In genomic region chr3:57112206-57112605, GRCh38 we compare ENCODE assay signal across 9 cellular contexts. TPM values are rescaled to one million over a fixed set of nuclear protein-coding genes. Genes with fewer than 3 reads are reported as not detected.
DNase-seq lines count a peak whose midpoint lies in the region; ATAC-seq and TF ChIP-seq lines count a peak whose summit lies in the region.
"Had no signal": no experiment of that assay in that cellular context is flagged by ENCODE, and none has a peak within 500 bp of the region (broad histone marks: within the 10 kb centered on the region; RNA-seq: fewer than 3 reads in every experiment).

No MANE protein-coding gene starts in this region.

- H3K4me2 ChIP-seq in neuronal stem cell (ENCODE audit: insufficient read depth, low read length, poor library complexity, severe bottlenecking) = no peak overlapping the region

- no peak overlapping the region for H3K14ac ChIP-seq in neuronal stem cell (ENCODE audit: low read length)

- no peaks in the 10 kb centered on the region for H3K27me3 ChIP-seq in brain microvascular endothelial cell (replicated peaks)
- no peaks in the 10 kb centered on the region for H3K27me3 ChIP-seq in neuronal stem cell (ENCODE audit: control insufficient read depth in 3 of 3, insufficient read depth in 3 of 3, low read depth in 1 of 3, low read length in 3 of 3)

- TF ChIP-seq CTCF in GM12864 (IDR thresholded peaks at IDR 0.05; ENCODE audit: low read depth, low read length, missing control alignments) (peak; percentile 55), LNCaP clone FGC (IDR thresholded peaks at IDR 0.05; ENCODE audit: control insufficient read depth, extremely low read depth, insufficient read depth) (peak; percentile 18; the same call in 1 of the 2 replicates), brain microvascular endothelial cell (IDR thresholded peaks at IDR 0.05; ENCODE audit: low read depth, low read length, missing control alignments) (peak; percentile 57)

- no peaks in the 10 kb centered on the region for H3K36me3 ChIP-seq in brain microvascular endothelial cell (replicated peaks)
- peaks cover 17 to 76% of the 10 kb centered on the region in 2 donors for H3K36me3 ChIP-seq in neuronal stem cell (replicated peaks in 1 of 2; ENCODE audit: control insufficient read depth in 2 of 2, insufficient read depth in 2 of 2, low read length in 2 of 2)

- H3K4me3 ChIP-seq in GM12864 (ENCODE audit: low read depth, low read length) (no peak overlapping the region), LNCaP clone FGC (ENCODE audit: low read depth, low read length) (no peak overlapping the region), brain microvascular endothelial cell (ENCODE audit: low read depth, low read length) (no peak overlapping the region), neuronal stem cell (ENCODE audit: low read length in 2 of 2) (no peak overlapping the region)

- ATAC-seq in left cardiac atrium (no peak), left colon (no peak)

- no peak overlapping the region for H2BK12ac ChIP-seq in neuronal stem cell (ENCODE audit: low read length)

- no peak overlapping the region for H3K18ac ChIP-seq in neuronal stem cell (ENCODE audit: low read length)

- H2BK15ac ChIP-seq in neuronal stem cell (ENCODE audit: low read length) = no peak overlapping the region

- in situ Hi-C loops in brain microvascular endothelial cell (cut with HindIII; ENCODE audit: low pct_ligation_motif_present, low sequenced_read_pairs) = no loop called here

- no peak overlapping the region for H3K23ac ChIP-seq in neuronal stem cell (ENCODE audit: low read depth, low read length, poor library complexity)

- peaks cover 3% of the 10 kb centered on the region for H3K79me1 ChIP-seq in neuronal stem cell (ENCODE audit: low read depth, low read length)

- intact Hi-C loops in left cardiac atrium (cut with DNase I) (no loop called here), left colon (cut with DNase I, micrococcal nuclease) (no loop called here)

- no peak overlapping the region for H2AFZ ChIP-seq in neuronal stem cell (ENCODE audit: low read length)
- H2AFZ ChIP-seq: parathyroid adenoma had no signal

- H3K4ac ChIP-seq in neuronal stem cell (ENCODE audit: low read length) = no peak overlapping the region

- DNase-seq in GM12864 (ENCODE audit: low read depth) = no peak
- no peak for DNase-seq in LNCaP clone FGC (ENCODE audit: low read depth)
- no peak for DNase-seq in brain microvascular endothelial cell
- DNase-seq in neuronal stem cell (ENCODE audit: low spot score) = no peak
- no peak for DNase-seq in left cardiac atrium
- DNase-seq in effector CD4-positive, alpha-beta T cell = no peak
- no peak for DNase-seq in left colon
- DNase-seq: activated CD4-positive, alpha-beta T cell treated with anti-CD3 and anti-CD28 coated beads for 1 hour had no signal

- H2BK120ac ChIP-seq in neuronal stem cell (ENCODE audit: low read depth, low read length) = no peak overlapping the region

- no peaks in the 10 kb centered on the region for H3K9me3 ChIP-seq in neuronal stem cell (replicated peaks in 1 of 2; ENCODE audit: control insufficient read depth in 2 of 2, insufficient read depth in 1 of 2, low read depth in 1 of 2, low read length in 2 of 2)

- no peak overlapping the region for H2AK5ac ChIP-seq in neuronal stem cell (ENCODE audit: low read depth, low read length)

- no peak overlapping the region for H2BK5ac ChIP-seq in neuronal stem cell (ENCODE audit: low read length)

- H4K8ac ChIP-seq in neuronal stem cell (ENCODE audit: low read depth, low read length) = no peak overlapping the region

- peaks cover 2 to 13% of the 10 kb centered on the region in 2 donors for H3K4me1 ChIP-seq in neuronal stem cell (ENCODE audit: control insufficient read depth in 2 of 2, insufficient read depth in 1 of 2, low read depth in 1 of 2, low read length in 2 of 2)

- H3K27ac ChIP-seq in brain microvascular endothelial cell (no peak overlapping the region), neuronal stem cell (replicated peaks; ENCODE audit: low read length) (peak overlapping the region; percentile 50)
- H3K27ac ChIP-seq: parathyroid adenoma had no signal

- no peak overlapping the region for H3K9ac ChIP-seq in neuronal stem cell (ENCODE audit: low read depth, low read length, poor library complexity)
- H3K9ac ChIP-seq: parathyroid adenoma had no signal

- no peak overlapping the region for H4K91ac ChIP-seq in neuronal stem cell (ENCODE audit: low read depth, low read length, poor library complexity)

- WGBS in neuronal stem cell (ENCODE audit: extremely low coverage in 2 of 2, insufficient read length in 2 of 2, insufficient replicate concordance in 1 of 2), 2 donors = no CpG with 5 or more reads among the region's 5 CpGs

RNA-seq across cellular contexts. Expression of gene SPATA12, which starts 51.7 kb away (rescaled TPM):
- polyA plus RNA-seq in neuronal stem cell (2013, experiment 1 of 2) = 0.28 TPM
- 0.39 TPM for polyA plus RNA-seq in neuronal stem cell (2013, experiment 2 of 2)
- not detected for total RNA-seq in left cardiac atrium
- total RNA-seq in left colon = not detected

RNA-seq across cellular contexts. Expression of gene IL17RD, which starts 52.9 kb away (rescaled TPM):
- polyA plus RNA-seq in neuronal stem cell (2013, experiment 1 of 2) = 38.4 TPM
- polyA plus RNA-seq in neuronal stem cell (2013, experiment 2 of 2) = 37.6 TPM
- total RNA-seq in left cardiac atrium = 1 to 10 TPM; 3.9 to 5.9 TPM
- 1 to 10 TPM in 1 of 2 donors, under 1 TPM in 1; 0.85 to 2.7 TPM for total RNA-seq in left colon
